Comparison of ENCODE assay signal across 13 cellular contexts in genomic region chr2:10889741-10890215, GRCh38. TPM values are rescaled to one million over a fixed set of nuclear protein-coding genes. Genes with fewer than 3 reads are reported as not detected.
DNase-seq lines count a peak whose midpoint lies in the region; ATAC-seq lines count a peak whose summit lies in the region.
"Had no signal": no experiment of that assay in that cellular context is flagged by ENCODE, and none has a peak within 500 bp of the region (broad histone marks: within the 10 kb centered on the region; RNA-seq: fewer than 3 reads in every experiment).

No MANE protein-coding gene starts in this region.

- no peaks in the 10 kb centered on the region for H3K36me3 Mint-ChIP-seq in activated naive CD8-positive, alpha-beta T cell treated with anti-CD3 and anti-CD28 coated beads, Interleukin-2, amount 50 U/mL, for 24 hours (ENCODE audit: low read depth)

- no peaks in the 10 kb centered on the region for H3K9me3 Mint-ChIP-seq in activated naive CD8-positive, alpha-beta T cell treated with anti-CD3 and anti-CD28 coated beads, Interleukin-2, amount 50 U/mL, for 24 hours
- H3K9me3 Mint-ChIP-seq: nephron had no signal

- H3K4me3 Mint-ChIP-seq in activated naive CD8-positive, alpha-beta T cell treated with anti-CD3 and anti-CD28 coated beads, Interleukin-2, amount 50 U/mL, for 24 hours: no peak overlapping the region
- H3K4me3 Mint-ChIP-seq: nephron had no signal

- ATAC-seq in activated naive CD8-positive, alpha-beta T cell treated with anti-CD3 and anti-CD28 coated beads, Interleukin-2, amount 50 U/mL, for 24 hours: no peak
- ATAC-seq in HG03045 (IDR thresholded peaks at IDR 0.05; ENCODE audit: unreplicated experiment): no peak
- no peak for ATAC-seq in GM21576 (IDR thresholded peaks at IDR 0.05; ENCODE audit: unreplicated experiment)
- ATAC-seq in HG03342 (IDR thresholded peaks at IDR 0.05; ENCODE audit: unreplicated experiment): no peak
- ATAC-seq: activated CD4-positive, CD25-positive, alpha-beta regulatory T cell treated with anti-CD3 and anti-CD28 coated beads, Interleukin-2, amount 50 U/mL, for 24 hours; HCT116; left lung had no signal

- H3K27ac Mint-ChIP-seq in activated naive CD8-positive, alpha-beta T cell treated with anti-CD3 and anti-CD28 coated beads, Interleukin-2, amount 50 U/mL, for 24 hours: no peak overlapping the region

- DNase-seq in DMS153 treated with DMSO at 0.1 percent for 48 hours (lab: John Stamatoyannopoulos, UW; ENCODE audit: unreplicated experiment): peak; percentile 24
- peak; percentile 99 for DNase-seq in NCI-H1694 (lab: John Stamatoyannopoulos, UW)
- DNase-seq in RPMI7951 (ENCODE audit: low read depth): peak; percentile 75
- DNase-seq in islet precursor cell: peak; percentile 44
- DNase-seq in activated naive CD8-positive, alpha-beta T cell treated with anti-CD3 and anti-CD28 coated beads, Interleukin-2, amount 50 U/mL, for 24 hours: no peak
- DNase-seq: left lung had no signal

- H3K27me3 Mint-ChIP-seq in activated naive CD8-positive, alpha-beta T cell treated with anti-CD3 and anti-CD28 coated beads, Interleukin-2, amount 50 U/mL, for 24 hours: peaks cover 17% of the 10 kb centered on the region

- H3K4me1 Mint-ChIP-seq in activated naive CD8-positive, alpha-beta T cell treated with anti-CD3 and anti-CD28 coated beads, Interleukin-2, amount 50 U/mL, for 24 hours: no peaks in the 10 kb centered on the region

RNA-seq across cellular contexts. Expression of gene KCNF1, which starts 22.0 kb away (rescaled TPM):
- total RNA-seq in RPMI7951 (2014; rRNA removed; shearing (Covaris generic)): 0.49 TPM in 1 of 2 replicates, not detected in the other
- total RNA-seq: chondrocyte, left lung had no signal
